ENCODE assay signal across 8 cellular contexts in the genomic region with DNA sequence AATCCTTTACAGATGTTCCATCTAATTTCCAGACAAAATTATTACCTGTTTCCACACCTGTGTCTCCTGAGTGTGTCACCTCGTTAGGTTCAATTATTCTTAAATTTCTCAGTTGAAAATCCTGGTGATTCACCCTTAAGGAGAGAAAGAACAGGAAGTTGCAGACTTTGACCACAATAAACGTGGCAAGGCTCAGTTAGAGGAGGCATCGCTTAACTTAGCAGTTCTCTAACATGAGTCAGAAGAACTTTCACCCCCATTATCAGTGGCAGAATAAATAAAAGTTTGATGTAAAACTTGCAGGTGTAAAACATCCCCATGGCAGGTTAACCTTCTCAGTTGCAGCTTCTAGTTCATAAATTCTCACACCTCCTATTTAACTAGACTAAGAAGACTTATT. TPM values are rescaled to one million over a fixed set of nuclear protein-coding genes. Genes with fewer than 3 reads are reported as not detected.
DNase-seq lines count a peak whose midpoint lies in the region; ATAC-seq and TF ChIP-seq lines count a peak whose summit lies in the region.

No MANE protein-coding gene starts in this region.

- H3K27me3 ChIP-seq in DOHH2 (ENCODE audit: control insufficient read depth, low read length) (no peaks in the 10 kb centered on the region), spleen (replicated peaks in 1 of 7) (no peaks in the 10 kb centered on the region)
- no peaks in the 10 kb centered on the region for H3K27me3 ChIP-seq in effector memory CD4-positive, alpha-beta T cell (replicated peaks; ENCODE audit: control insufficient read depth, insufficient read depth, low read length, poor library complexity, severe bottlenecking)

- H3K4me3 ChIP-seq in DOHH2 (ENCODE audit: low read length) (peak overlapping the region; percentile 39), spleen (no peak overlapping the region)
- H3K4me3 ChIP-seq in effector memory CD4-positive, alpha-beta T cell (ENCODE audit: insufficient read depth, low read depth, low read length, poor library complexity, severe bottlenecking) = no peak overlapping the region

- DNase-seq in T follicular helper cell (ENCODE audit: low read depth) = peak; percentile 26
- DNase-seq in effector memory CD4-positive, alpha-beta T cell = peak; percentile 13 to 25 (median 23)
- no peak for DNase-seq in spleen
- no peak for DNase-seq in DMS 273 (lab: John Stamatoyannopoulos, UW; ENCODE audit: unreplicated experiment)
- no peak for DNase-seq in cerebellar cortex (ENCODE audit: low spot score)

- H3K36me3 ChIP-seq in DOHH2 (ENCODE audit: control insufficient read depth, low read length) = peaks cover 57% of the 10 kb centered on the region
- no peaks in the 10 kb centered on the region for H3K36me3 ChIP-seq in effector memory CD4-positive, alpha-beta T cell (ENCODE audit: control insufficient read depth, insufficient read depth, low read length)
- H3K36me3 ChIP-seq in spleen = peaks cover 0 to 34% (median 4%) of the 10 kb centered on the region in 6 donors

- peak overlapping the region; percentile 51 for H3K4me2 ChIP-seq in DOHH2 (ENCODE audit: low read length)

- no peaks in the 10 kb centered on the region for H3K9me2 ChIP-seq in DOHH2 (replicated peaks; ENCODE audit: control insufficient read depth, low read length)

- WGBS in spleen, 5 donors = 10 to 29% (median 18%) methylated on average over 3 of the region's 3 CpGs

- peaks cover 94% of the 10 kb centered on the region for H3K4me1 ChIP-seq in DOHH2 (ENCODE audit: control insufficient read depth, low read length)
- peaks cover 23% of the 10 kb centered on the region for H3K4me1 ChIP-seq in effector memory CD4-positive, alpha-beta T cell (ENCODE audit: control insufficient read depth, insufficient read depth, low read length, poor library complexity, severe bottlenecking)
- peaks cover 12 to 95% (median 71%) of the 10 kb centered on the region in 6 donors for H3K4me1 ChIP-seq in spleen

- H4K20me1 ChIP-seq in DOHH2 (ENCODE audit: control insufficient read depth, insufficient read depth, low read depth, low read length) = no peaks in the 10 kb centered on the region

- H3K9me3 ChIP-seq in DOHH2 (ENCODE audit: control insufficient read depth, insufficient read depth, low read length) (no peaks in the 10 kb centered on the region), spleen (no peaks in the 10 kb centered on the region)
- H3K9me3 ChIP-seq in effector memory CD4-positive, alpha-beta T cell (ENCODE audit: control insufficient read depth, low read length) = no peaks in the 10 kb centered on the region

- ATAC-seq in HG03103 (IDR thresholded peaks at IDR 0.05; ENCODE audit: low read depth, unreplicated experiment) (peak; percentile 39), HG03175 (IDR thresholded peaks at IDR 0.05; ENCODE audit: unreplicated experiment) (no peak)

- peak overlapping the region; percentile 93 for H3K27ac ChIP-seq in DOHH2 (ENCODE audit: low read depth, low read length)
- peak overlapping the region; percentile 35 for H3K27ac ChIP-seq in effector memory CD4-positive, alpha-beta T cell (ENCODE audit: insufficient read depth, low read length, poor library complexity, severe bottlenecking)
- H3K27ac ChIP-seq in spleen = peak overlapping the region in 6 of 8 donors; percentile 2 to 65 (median 34)

- intact Hi-C loops in spleen (cut with DNase I; ENCODE audit: low total_unique reads) = no loop called here

- H3F3A ChIP-seq in DOHH2 (ENCODE audit: control insufficient read depth, insufficient read depth) = peaks cover 27% of the 10 kb centered on the region

- H3K79me2 ChIP-seq in DOHH2 (ENCODE audit: control insufficient read depth, low read length) = peaks cover 74% of the 10 kb centered on the region

- TF ChIP-seq POLR2A in spleen (IDR thresholded peaks at IDR 0.05) = no peak

- no peak for TF ChIP-seq CTCF in DOHH2 (IDR thresholded peaks at IDR 0.05; ENCODE audit: low read depth, low read length, poor library complexity, severe bottlenecking)
- no peak for TF ChIP-seq CTCF in spleen (IDR thresholded peaks at IDR 0.05 in 8 of 11, conservative IDR thresholded peaks at IDR 0.05 in 3 of 11)

RNA-seq across cellular contexts. Expression of a gene that starts 8.3 kb away (rescaled TPM):
- 10 to 100 TPM; 51.0 to 97.1 (median 64.8) TPM for total RNA-seq in spleen
- 10 to 100 TPM; 23.1 to 29.5 (median 26.2) TPM for polyA plus RNA-seq in spleen

Comparison
In these comparisons a context has a peak if more than half of its experiments do, and no peak if none do; other contexts are left out.
1. H3K27ac ChIP-seq: peak in every context shown above with its lines; median percentile 93 in DOHH2; 35 in effector memory CD4-positive, alpha-beta T cell; 34 in spleen.
2. DNase-seq: peak in T follicular helper cell (single experiment) and effector memory CD4-positive, alpha-beta T cell (3 of 3); none in spleen (single experiment), DMS 273 (single experiment) and cerebellar cortex (single experiment).